Comparison of ENCODE assay signal across 8 cellular contexts in genomic region chr12:22334696-22335290, GRCh38. TPM values are rescaled to one million over a fixed set of nuclear protein-coding genes. Genes with fewer than 3 reads are reported as not detected.
DNase-seq lines count a peak whose midpoint lies in the region; ATAC-seq and TF ChIP-seq lines count a peak whose summit lies in the region.

TSS of gene ST8SIA1 (minus strand) at chr12:22334707. CDS start at chr12:22334232, 475 bp downstream.

- no peak within 1 kb of the TSS for H2BK15ac ChIP-seq in neuronal stem cell (ENCODE audit: low read length)

- peak within 1 kb of the TSS; percentile 96 for H3K4me3 Mint-ChIP-seq in activated T-helper 17 cell treated with anti-CD3 and anti-CD28 coated beads, Interleukin-2, amount 50 U/mL, for 72 hours

- no peaks in the 10 kb centered on the region for H3K79me1 ChIP-seq in neuronal stem cell (ENCODE audit: low read depth, low read length)

- no peaks in the 10 kb centered on the region for H3K9me3 Mint-ChIP-seq in activated T-helper 17 cell treated with anti-CD3 and anti-CD28 coated beads, Interleukin-2, amount 50 U/mL, for 72 hours

- no peak for TF ChIP-seq CTCF in OCI-LY3 (IDR thresholded peaks at IDR 0.05; ENCODE audit: low read depth, low read length)
- no peak for TF ChIP-seq CTCF in fibroblast of villous mesenchyme (IDR thresholded peaks at IDR 0.05; ENCODE audit: insufficient read depth, low read depth, low read length)
- no peak for TF ChIP-seq CTCF in upper lobe of right lung (IDR thresholded peaks at IDR 0.05)

- H3K4me1 Mint-ChIP-seq in activated T-helper 17 cell treated with anti-CD3 and anti-CD28 coated beads, Interleukin-2, amount 50 U/mL, for 72 hours: peaks cover 28% of the 10 kb centered on the region

- H3K36me3 ChIP-seq in OCI-LY3 (replicated peaks; ENCODE audit: low read depth, low read length): no peaks in the 10 kb centered on the region
- H3K36me3 ChIP-seq in neuronal stem cell (replicated peaks in 1 of 2; ENCODE audit: control insufficient read depth in 2 of 2, insufficient read depth in 2 of 2, low read length in 2 of 2): peaks cover 0 to 18% of the 10 kb centered on the region in 2 donors
- H3K36me3 ChIP-seq in upper lobe of right lung: no peaks in the 10 kb centered on the region

- H3K79me2 ChIP-seq in OCI-LY3 (ENCODE audit: low read length): no peaks in the 10 kb centered on the region

- no peak within 1 kb of the TSS for H3K4ac ChIP-seq in neuronal stem cell (ENCODE audit: low read length)

- peak within 1 kb of the TSS; percentile 79 for H2AFZ ChIP-seq in OCI-LY3 (ENCODE audit: low read depth, low read length)
- peak within 1 kb of the TSS; percentile 94 for H2AFZ ChIP-seq in neuronal stem cell (ENCODE audit: low read length)

- H3K4me2 ChIP-seq in OCI-LY3 (ENCODE audit: low read length) (peak within 1 kb of the TSS; percentile 84), neuronal stem cell (ENCODE audit: insufficient read depth, low read length, poor library complexity, severe bottlenecking) (peak within 1 kb of the TSS; percentile 100)

- H2AK5ac ChIP-seq in neuronal stem cell (ENCODE audit: low read depth, low read length): peak within 1 kb of the TSS; percentile 50

- H4K91ac ChIP-seq in neuronal stem cell (ENCODE audit: low read depth, low read length, poor library complexity): no peak within 1 kb of the TSS

- H4K8ac ChIP-seq in neuronal stem cell (ENCODE audit: low read depth, low read length): no peak within 1 kb of the TSS

- H3K27me3 ChIP-seq in OCI-LY3 (ENCODE audit: low read depth, low read length) (no peaks in the 10 kb centered on the region), neuronal stem cell (ENCODE audit: control insufficient read depth in 3 of 3, insufficient read depth in 3 of 3, low read depth in 1 of 3, low read length in 3 of 3) (peaks cover 0 to 18% (median 2%) of the 10 kb centered on the region in 3 experiments), upper lobe of right lung (peaks cover 14% of the 10 kb centered on the region)

- WGBS in neuronal stem cell (ENCODE audit: extremely low coverage in 2 of 2, insufficient read length in 2 of 2, insufficient replicate concordance in 1 of 2), 2 donors: no CpG with 5 or more reads among the region's 50 CpGs

- H3K4me1 ChIP-seq in OCI-LY3 (ENCODE audit: low read length): peaks cover 7% of the 10 kb centered on the region
- peaks cover 4 to 18% of the 10 kb centered on the region in 2 donors for H3K4me1 ChIP-seq in neuronal stem cell (ENCODE audit: control insufficient read depth in 2 of 2, insufficient read depth in 1 of 2, low read depth in 1 of 2, low read length in 2 of 2)
- H3K4me1 ChIP-seq in upper lobe of right lung: peaks cover 5% of the 10 kb centered on the region

- H3K27me3 Mint-ChIP-seq in activated T-helper 17 cell treated with anti-CD3 and anti-CD28 coated beads, Interleukin-2, amount 50 U/mL, for 72 hours: peaks cover 3% of the 10 kb centered on the region

- peak within 1 kb of the TSS; percentile 78 for H3K9ac ChIP-seq in OCI-LY3 (ENCODE audit: low read length)
- peak within 1 kb of the TSS; percentile 82 for H3K9ac ChIP-seq in neuronal stem cell (ENCODE audit: low read depth, low read length, poor library complexity)

- intact Hi-C loops in upper lobe of right lung (cut with DNase I): no loop called here

- peak within 1 kb of the TSS; percentile 65 for H2BK120ac ChIP-seq in neuronal stem cell (ENCODE audit: low read depth, low read length)

- peak within 1 kb of the TSS; percentile 47 for H3K23ac ChIP-seq in neuronal stem cell (ENCODE audit: low read depth, low read length, poor library complexity)

- H3K27ac ChIP-seq in OCI-LY3 (ENCODE audit: low read length) (peak within 1 kb of the TSS; percentile 6), neuronal stem cell (replicated peaks; ENCODE audit: low read length) (no peak within 1 kb of the TSS), upper lobe of right lung (peak within 1 kb of the TSS; percentile 68)

- H3K9me3 ChIP-seq in OCI-LY3 (ENCODE audit: insufficient read depth, low read length) (no peaks in the 10 kb centered on the region), neuronal stem cell (replicated peaks in 1 of 2; ENCODE audit: control insufficient read depth in 2 of 2, insufficient read depth in 1 of 2, low read depth in 1 of 2, low read length in 2 of 2) (peaks cover 0 to 3% of the 10 kb centered on the region in 2 donors), upper lobe of right lung (no peaks in the 10 kb centered on the region)

- DNase-seq in EL (peak; percentile 10), HCEC 1CT (peak; percentile 21), fibroblast of villous mesenchyme (ENCODE audit: low read depth) (peak; percentile 8), neuronal stem cell (ENCODE audit: low spot score) (peak; percentile 54), upper lobe of right lung (peak; percentile 70), NCI-H2107 treated with DMSO at 0.1 percent for 48 hours (lab: John Stamatoyannopoulos, UW; ENCODE audit: unreplicated experiment) (no peak)

- H3K4me3 ChIP-seq in OCI-LY3 (ENCODE audit: low read length) (peak within 1 kb of the TSS; percentile 85), fibroblast of villous mesenchyme (ENCODE audit: low read depth, low read length) (peak within 1 kb of the TSS; percentile 57), neuronal stem cell (ENCODE audit: low read length in 2 of 2) (peak within 1 kb of the TSS; percentile 88 to 89), upper lobe of right lung (peak within 1 kb of the TSS; percentile 60)

- no peak within 1 kb of the TSS for H2BK12ac ChIP-seq in neuronal stem cell (ENCODE audit: low read length)

- H2BK5ac ChIP-seq in neuronal stem cell (ENCODE audit: low read length): no peak within 1 kb of the TSS

- H3K18ac ChIP-seq in neuronal stem cell (ENCODE audit: low read length): peak within 1 kb of the TSS; percentile 90

- peak within 1 kb of the TSS; percentile 32 for H3K14ac ChIP-seq in neuronal stem cell (ENCODE audit: low read length)

- ATAC-seq in activated T-helper 17 cell treated with anti-CD3 and anti-CD28 coated beads, Interleukin-2, amount 50 U/mL, for 72 hours (replicated peaks): peak; percentile 37
- ATAC-seq in upper lobe of right lung: peak; percentile 39

- no peaks in the 10 kb centered on the region for H4K20me1 ChIP-seq in OCI-LY3 (ENCODE audit: insufficient read depth, low read length)

- peaks cover 5% of the 10 kb centered on the region for H3K36me3 Mint-ChIP-seq in activated T-helper 17 cell treated with anti-CD3 and anti-CD28 coated beads, Interleukin-2, amount 50 U/mL, for 72 hours (ENCODE audit: low read depth)

- H3K27ac Mint-ChIP-seq in activated T-helper 17 cell treated with anti-CD3 and anti-CD28 coated beads, Interleukin-2, amount 50 U/mL, for 72 hours: peak within 1 kb of the TSS; percentile 84

RNA-seq across cellular contexts. Expression of gene ST8SIA1, which starts in this region (rescaled TPM):
- 1 to 10 TPM; 2.5 to 3.6 TPM for total RNA-seq in activated T-helper 17 cell treated with anti-CD3 and anti-CD28 coated beads, Interleukin-2, amount 50 U/mL, for 72 hours
- total RNA-seq in fibroblast of villous mesenchyme: 0.43 and 1.3 TPM in 2 replicates
- polyA plus RNA-seq in neuronal stem cell (2013, experiment 1 of 2): 8.4 TPM
- polyA plus RNA-seq in neuronal stem cell (2013, experiment 2 of 2): 9.0 TPM
- 8.5 TPM for total RNA-seq in upper lobe of right lung
